ENCODE assay signal across 1 cellular context in genomic region chr16:1930338-1930720, GRCh38.
TF ChIP-seq lines count a peak whose summit lies in the region.

No MANE protein-coding gene starts in this region.

TF ChIP-seq in endothelial cell of umbilical vein, 7 proteins besides CTCF, POLR2A, EP300 and RAD21:
- TF ChIP-seq FOS (IDR thresholded peaks at IDR 0.05; ENCODE audit: borderline replicate concordance, insufficient read depth, low read length) (no peak), POLR2AphosphoS5 (IDR thresholded peaks at IDR 0.05; ENCODE audit: insufficient read depth, low read depth, low read length) (no peak)
- TF ChIP-seq, protein P1, sequence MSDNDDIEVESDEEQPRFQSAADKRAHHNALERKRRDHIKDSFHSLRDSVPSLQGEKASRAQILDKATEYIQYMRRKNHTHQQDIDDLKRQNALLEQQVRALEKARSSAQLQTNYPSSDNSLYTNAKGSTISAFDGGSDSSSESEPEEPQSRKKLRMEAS (IDR thresholded peaks at IDR 0.05; ENCODE audit: insufficient read depth, insufficient read length): no peak
TF ChIP-seq in endothelial cell of umbilical vein: peak in this region for 0.
